Comparison of ENCODE assay signal across 1 cellular context in genomic region chr3:157499342-157499963, GRCh38.
TF ChIP-seq lines count a peak whose summit lies in the region.

No MANE protein-coding gene starts in this region.

TF ChIP-seq in SK-N-SH, 30 proteins besides CTCF, POLR2A, EP300 and RAD21 (continued from another document):
- TF ChIP-seq ZBTB33 (IDR thresholded peaks at IDR 0.05; ENCODE audit: borderline replicate concordance, low read depth) = no peak
- no peak for TF ChIP-seq USF1 (IDR thresholded peaks at IDR 0.05; ENCODE audit: borderline replicate concordance, low read depth)
- TF ChIP-seq NFIC (IDR thresholded peaks at IDR 0.05; ENCODE audit: borderline replicate concordance) = no peak
- no peak for TF ChIP-seq RCOR1 (IDR thresholded peaks at IDR 0.05; ENCODE audit: low read length)
- no peak for TF ChIP-seq TCF12 (IDR thresholded peaks at IDR 0.05)
- TF ChIP-seq GABPA (IDR thresholded peaks at IDR 0.05; ENCODE audit: low read depth) = no peak
- no peak for TF ChIP-seq FOXM1 (IDR thresholded peaks at IDR 0.05; ENCODE audit: low read depth)
